In genomic region chr12:1362143-1362542, GRCh38 we compare ENCODE assay signal across 22 cellular contexts.
"Had no signal": no experiment of that assay in that cellular context is flagged by ENCODE, and none has a peak within 500 bp of the region (broad histone marks: within the 10 kb centered on the region; RNA-seq: fewer than 3 reads in every experiment).

No MANE protein-coding gene starts in this region.

- ATAC-seq: activated CD8-positive, alpha-beta memory T cell treated with anti-CD3 and anti-CD28 coated beads, Interleukin-2, amount 10 ng/mL, durations not matched to agents 7 days and 5 days; activated T-cell treated with anti-CD3 and anti-CD28 coated beads, Interleukin-2, amount 50 U/mL, for 4 hours; activated T-helper 17 cell treated with anti-CD3 and anti-CD28 coated beads, Interleukin-2, amount 50 U/mL, for 72 hours; WTC11 had no signal

- H3K27ac Mint-ChIP-seq: activated CD8-positive, alpha-beta memory T cell treated with anti-CD3 and anti-CD28 coated beads, Interleukin-2, amount 10 ng/mL, durations not matched to agents 7 days and 5 days; activated naive CD4-positive, alpha-beta T cell treated with anti-CD3 and anti-CD28 coated beads, Interleukin-2, amount 50 U/mL, for 24 hours; activated T-helper 17 cell treated with anti-CD3 and anti-CD28 coated beads, Interleukin-2, amount 50 U/mL, for 72 hours; brain; WTC11 had no signal

- H3K9ac ChIP-seq: SK-N-SH had no signal

- H3K4me1 ChIP-seq: ascending aorta had no signal

- H3K27me3 Mint-ChIP-seq: activated CD8-positive, alpha-beta memory T cell treated with anti-CD3 and anti-CD28 coated beads, Interleukin-2, amount 10 ng/mL, durations not matched to agents 7 days and 5 days; activated naive CD4-positive, alpha-beta T cell treated with anti-CD3 and anti-CD28 coated beads, Interleukin-2, amount 50 U/mL, for 24 hours; activated T-helper 17 cell treated with anti-CD3 and anti-CD28 coated beads, Interleukin-2, amount 50 U/mL, for 72 hours; brain had no signal

- H3K27ac ChIP-seq: ascending aorta, SJCRH30 had no signal

- DNase-seq: activated CD4-positive, alpha-beta T cell treated with anti-CD3 and anti-CD28 coated beads for 48 hours; activated CD4-positive, alpha-beta T cell treated with anti-CD3 and anti-CD28 coated beads, Interleukin-2, amount 50 U/mL, for 4 hours; activated CD4-positive, CD25-positive, alpha-beta regulatory T cell treated with anti-CD3 and anti-CD28 coated beads, Interleukin-2, amount 50 U/mL, for 72 hours; activated CD8-positive, alpha-beta memory T cell treated with anti-CD3 and anti-CD28 coated beads, Interleukin-2, amount 10 ng/mL, durations not matched to agents 7 days and 5 days; activated gamma-delta T cell treated with Interleukin-2 at 50 U/mL for 16 hours; activated T-cell treated with anti-CD3 and anti-CD28 coated beads, Interleukin-2, amount 50 U/mL, for 4 hours; KG1; NCI-H1048; NCI-H146; NCI-H187 treated with DMSO at 0.1 percent for 48 hours; NCI-H2171; NCI-H2227 treated with DMSO at 0.1 percent for 48 hours; NCI-H446 treated with DMSO at 0.1 percent for 48 hours; NCI-H82; SJCRH30; SK-N-SH; SW 1271 had no signal

- H3K4me3 Mint-ChIP-seq: activated CD8-positive, alpha-beta memory T cell treated with anti-CD3 and anti-CD28 coated beads, Interleukin-2, amount 10 ng/mL, durations not matched to agents 7 days and 5 days; activated naive CD4-positive, alpha-beta T cell treated with anti-CD3 and anti-CD28 coated beads, Interleukin-2, amount 50 U/mL, for 24 hours; activated T-cell treated with anti-CD3 and anti-CD28 coated beads, Interleukin-2, amount 50 U/mL, for 4 hours; activated T-helper 17 cell treated with anti-CD3 and anti-CD28 coated beads, Interleukin-2, amount 50 U/mL, for 72 hours; brain; WTC11 had no signal

- H3K4me1 Mint-ChIP-seq: activated CD8-positive, alpha-beta memory T cell treated with anti-CD3 and anti-CD28 coated beads, Interleukin-2, amount 10 ng/mL, durations not matched to agents 7 days and 5 days; activated T-helper 17 cell treated with anti-CD3 and anti-CD28 coated beads, Interleukin-2, amount 50 U/mL, for 72 hours had no signal

- H3K4me3 ChIP-seq: ascending aorta, SJCRH30 had no signal

- H3K9me3 ChIP-seq: ascending aorta, SK-N-SH had no signal

- H3K27me3 ChIP-seq: ascending aorta, SJCRH30 had no signal

- H3K4me2 ChIP-seq: SK-N-SH had no signal

- H3K9me3 Mint-ChIP-seq: activated naive CD4-positive, alpha-beta T cell treated with anti-CD3 and anti-CD28 coated beads, Interleukin-2, amount 50 U/mL, for 24 hours; activated T-helper 17 cell treated with anti-CD3 and anti-CD28 coated beads, Interleukin-2, amount 50 U/mL, for 72 hours; brain had no signal

- H3K36me3 ChIP-seq: ascending aorta, SJCRH30 had no signal
